Comparison of ENCODE assay signal across 8 cellular contexts in genomic region chr16:27550582-27550920, GRCh38. TPM values are rescaled to one million over a fixed set of nuclear protein-coding genes. Genes with fewer than 3 reads are reported as not detected.
DNase-seq lines count a peak whose midpoint lies in the region; ATAC-seq and TF ChIP-seq lines count a peak whose summit lies in the region.

No MANE protein-coding gene starts in this region.

- POLR2A ChIA-PET in MCF 10A (lab: Yijun Ruan, JAX): interaction anchor here (0.7 to 3.0 kb wide), 9 partner anchors 8 to 226 kb away, joined by 3 to 40 read pairs (median 4); no protein-coding TSS in a partner anchor

- no peaks in the 10 kb centered on the region for H3K9me3 ChIP-seq in right atrium auricular region
- no peaks in the 10 kb centered on the region for H3K9me3 ChIP-seq in mononuclear cell (ENCODE audit: low read depth, low read length)

- H3K4me1 ChIP-seq in right atrium auricular region (peaks cover 0 to 38% of the 10 kb centered on the region in 2 donors), mononuclear cell (ENCODE audit: insufficient read depth, low read length) (peaks cover 22% of the 10 kb centered on the region)

- peak overlapping the region; percentile 100 for H3K27ac Mint-ChIP-seq in MCF 10A (ENCODE audit: low read depth, unreplicated experiment)

- H3K27me3 Mint-ChIP-seq in MCF 10A (ENCODE audit: insufficient read depth, unreplicated experiment): no peaks in the 10 kb centered on the region

- TF ChIP-seq CTCF in right atrium auricular region (IDR thresholded peaks at IDR 0.05) (no peak), MCF 10A (IDR thresholded peaks at IDR 0.05; ENCODE audit: unreplicated experiment) (no peak)

- H3K27me3 ChIP-seq in right atrium auricular region (no peaks in the 10 kb centered on the region), mononuclear cell (ENCODE audit: insufficient read depth, low read length) (no peaks in the 10 kb centered on the region)

- intact Hi-C loops in Right ventricle myocardium inferior (cut with DNase I) (loop anchor here (5.0 kb wide), 1 partner anchor 33 kb away; no protein-coding TSS in a partner anchor), MCF 10A (cut with micrococcal nuclease) (loop anchor here (1.0 kb wide), 1 partner anchor 28 kb away; no protein-coding TSS in a partner anchor)

- no peak for DNase-seq in right atrium auricular region (ENCODE audit: low spot score)
- no peak for DNase-seq in Right ventricle myocardium inferior (ENCODE audit: missing footprints)
- DNase-seq in MCF 10A (ENCODE audit: unreplicated experiment): peak; percentile 3
- no peak for DNase-seq in UCSD-AML1 (lab: John Stamatoyannopoulos, UW; ENCODE audit: unreplicated experiment)

- H3K4me1 Mint-ChIP-seq in MCF 10A (ENCODE audit: insufficient read depth, unreplicated experiment): peaks cover 39% of the 10 kb centered on the region

- no peaks in the 10 kb centered on the region for H3K9me3 Mint-ChIP-seq in MCF 10A (ENCODE audit: unreplicated experiment)

- H3K36me3 Mint-ChIP-seq in MCF 10A (ENCODE audit: insufficient read depth, unreplicated experiment): peaks cover 20% of the 10 kb centered on the region

- CTCF ChIA-PET in MCF 10A (lab: Yijun Ruan, JAX): interaction anchor here (0.6 to 1.2 kb wide), 6 partner anchors 10 to 521 kb away, joined by 3 to 6 read pairs (median 4); no protein-coding TSS in a partner anchor

- H3K4me3 Mint-ChIP-seq in MCF 10A (ENCODE audit: unreplicated experiment): peak overlapping the region; percentile 100

- ATAC-seq in Right ventricle myocardium inferior (no peak), GM18858 (IDR thresholded peaks at IDR 0.05; ENCODE audit: unreplicated experiment) (no peak), HG03565 (IDR thresholded peaks at IDR 0.05; ENCODE audit: unreplicated experiment) (no peak), GM18867 (IDR thresholded peaks at IDR 0.05; ENCODE audit: unreplicated experiment) (no peak)

- H3K4me3 ChIP-seq in right atrium auricular region (peak overlapping the region; percentile 73 to 88), mononuclear cell (ENCODE audit: low read length) (peak overlapping the region; percentile 96)

- peak overlapping the region; percentile 74 to 82 for H3K27ac ChIP-seq in right atrium auricular region

- BruUV-seq in MCF 10A (replicated peaks; lab: Mats Ljungman, UMichigan): TSS peak; percentile 81

- no peaks in the 10 kb centered on the region for H3K36me3 ChIP-seq in right atrium auricular region

RNA-seq across cellular contexts. Expression of gene KATNIP, which starts 0.6 kb away (rescaled TPM):
- total RNA-seq in right atrium auricular region: 10 to 100 TPM; 10.6 to 22.7 TPM
- total RNA-seq in Right ventricle myocardium inferior: 8.0 TPM
- total RNA-seq in MCF 10A (2022): 21.3 and 36.5 TPM in 2 replicates
- 15.7 TPM for total RNA-seq in mononuclear cell

RNA-seq across cellular contexts. Expression of gene GTF3C1, which starts 0.8 kb away (rescaled TPM):
- total RNA-seq in right atrium auricular region: 10 to 100 TPM; 64.0 to 77.2 TPM
- 45.1 TPM for total RNA-seq in Right ventricle myocardium inferior
- total RNA-seq in MCF 10A (2022): 38.1 and 52.3 TPM in 2 replicates
- 38.5 TPM for total RNA-seq in mononuclear cell
